In the genomic region with DNA sequence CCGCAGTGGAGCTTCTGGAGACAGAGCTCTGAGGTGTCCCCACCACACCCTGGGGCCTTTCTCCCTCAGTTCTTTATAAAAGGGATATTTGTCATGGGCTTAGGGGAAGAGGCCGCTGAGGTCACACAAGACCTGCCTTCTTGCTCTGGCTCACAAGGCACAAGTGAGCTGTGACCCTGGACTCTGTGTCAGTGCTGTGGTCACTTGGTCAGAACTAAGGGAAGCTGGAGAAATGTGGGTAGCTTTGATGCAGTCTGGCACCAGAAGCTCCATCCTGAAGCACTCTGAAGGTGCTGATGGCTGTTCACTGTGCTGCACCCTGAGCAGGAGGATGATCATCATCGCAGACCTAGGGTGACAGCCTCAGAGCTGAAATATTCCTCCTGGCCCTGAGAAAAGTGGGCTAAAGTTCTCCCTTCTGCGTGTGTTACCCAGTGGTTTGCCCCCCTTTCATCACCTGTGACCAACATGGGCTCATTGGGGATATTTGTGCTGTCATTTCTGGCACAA, we compare ENCODE assay signal across 29 cellular contexts. TPM values are rescaled to one million over a fixed set of nuclear protein-coding genes. Genes with fewer than 3 reads are reported as not detected.
"Had no signal": no experiment of that assay in that cellular context is flagged by ENCODE, and none has a peak within 500 bp of the region (broad histone marks: within the 10 kb centered on the region; RNA-seq: fewer than 3 reads in every experiment).

No MANE protein-coding gene starts in this region.

- H3K36me3 Mint-ChIP-seq: activated naive CD4-positive, alpha-beta T cell treated with anti-CD3 and anti-CD28 coated beads, Interleukin-2, amount 10 ng/mL, durations not matched to agents 7 days and 5 days; naive thymus-derived CD8-positive, alpha-beta T cell had no signal

- FAIRE-seq: pancreas had no signal

- H3K36me3 ChIP-seq: brain microvascular endothelial cell, left lung, neutrophil, pancreas had no signal

- H3K4me3 Mint-ChIP-seq: activated naive CD4-positive, alpha-beta T cell treated with anti-CD3 and anti-CD28 coated beads, Interleukin-2, amount 10 ng/mL, durations not matched to agents 7 days and 5 days had no signal

- H3K27me3 ChIP-seq: foreskin keratinocyte, left lung, pancreas, testis had no signal

- H3K9me3 Mint-ChIP-seq: activated naive CD4-positive, alpha-beta T cell treated with anti-CD3 and anti-CD28 coated beads, Interleukin-2, amount 10 ng/mL, durations not matched to agents 7 days and 5 days; naive thymus-derived CD8-positive, alpha-beta T cell had no signal

- H3K4me3 ChIP-seq: left lung, lung, pancreas, psoas muscle, testis had no signal

- DNase-seq: activated CD4-positive, alpha-beta T cell treated with anti-CD3 and anti-CD28 coated beads, Interleukin-2, amount 50 U/mL, for 48 hours; activated CD8-positive, alpha-beta memory T cell treated with anti-CD3 and anti-CD28 coated beads, Interleukin-2, amount 50 U/mL, for 48 hours; activated effector memory CD4-positive, alpha-beta T cell treated with anti-CD3 and anti-CD28 coated beads, Interleukin-2, amount 50 U/mL, for 16 hours; activated naive CD4-positive, alpha-beta T cell treated with anti-CD3 and anti-CD28 coated beads, Interleukin-2, amount 10 ng/mL, durations not matched to agents 7 days and 5 days; activated T-cell treated with anti-CD3 and anti-CD28 coated beads, Interleukin-2, amount 50 U/mL, for 48 hours; aorta; brain microvascular endothelial cell; dermis blood vessel endothelial cell; effector CD8-positive, alpha-beta T cell; erythroblast; foreskin keratinocyte; left lung; naive thymus-derived CD8-positive, alpha-beta T cell; pancreas; psoas muscle; right cardiac atrium; stimulated activated CD4-positive, alpha-beta T cell treated with anti-CD3 and anti-CD28 coated beads, Interleukin-12 subunit alpha, Interleukin-12 subunit beta, amount 100 ng/mL, for 4 hours; stimulated activated CD4-positive, alpha-beta T cell treated with anti-CD3 and anti-CD28 coated beads, Interleukin-4, amount 100 ng/mL, for 4 hours; T-helper 9 cell; testis; trophoblast cell had no signal

- H3K27ac Mint-ChIP-seq: activated naive CD4-positive, alpha-beta T cell treated with anti-CD3 and anti-CD28 coated beads, Interleukin-2, amount 10 ng/mL, durations not matched to agents 7 days and 5 days; naive thymus-derived CD8-positive, alpha-beta T cell had no signal

- H3K4me1 ChIP-seq: foreskin keratinocyte, left lung, psoas muscle, testis had no signal

- H3K27ac ChIP-seq: brain microvascular endothelial cell, foreskin keratinocyte, left lung, neutrophil, pancreas, psoas muscle, testis had no signal

- ATAC-seq: foreskin keratinocyte; left lung; naive thymus-derived CD8-positive, alpha-beta T cell; pancreas; psoas muscle; right cardiac atrium had no signal

- H3K9me3 ChIP-seq: left lung, neutrophil, pancreas, psoas muscle, testis had no signal

RNA-seq across cellular contexts. Expression of a gene that starts 28.1 kb away (rescaled TPM):
- total RNA-seq: activated CD8-positive, alpha-beta memory T cell treated with anti-CD3 and anti-CD28 coated beads for 36 hours; aorta; dermis blood vessel endothelial cell; foreskin keratinocyte; glomerular endothelial cell; kidney epithelial cell; left lung; lung; mesenteric fat pad; mucosa of gallbladder; naive thymus-derived CD8-positive, alpha-beta T cell; pancreas; psoas muscle; right cardiac atrium; T-helper 1 cell treated with Interleukin-12 subunit alpha and Interleukin-12 subunit beta and Interleukin-4 antibody, amounts not matched to agents 30 ng/mL and 1 ng/mL, for 36 hours; testis had no signal
- polyA plus RNA-seq: aorta; foreskin keratinocyte; naive thymus-derived CD8-positive, alpha-beta T cell; pancreas; psoas muscle; right cardiac atrium had no signal
